Comparison of ENCODE assay signal across 1 cellular context in the genomic region with DNA sequence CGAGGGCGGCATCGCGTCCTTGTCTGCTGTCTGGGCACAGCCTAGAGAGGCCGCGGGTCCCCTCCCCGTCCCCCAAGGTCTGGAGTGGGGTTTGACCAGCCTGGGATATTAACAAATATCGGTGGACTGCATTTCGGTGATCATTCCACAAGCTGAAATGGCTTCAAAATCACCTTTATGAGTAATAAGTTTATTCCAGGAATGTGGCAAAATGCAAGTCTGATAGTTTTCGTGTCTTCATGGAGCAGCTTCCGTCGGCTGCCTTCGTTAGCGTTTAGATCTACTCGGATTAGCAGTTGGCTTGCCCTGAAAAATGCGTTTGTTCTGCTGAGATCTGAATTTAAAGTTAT.
TF ChIP-seq lines count a peak whose summit lies in the region.

No MANE protein-coding gene starts in this region.

TF ChIP-seq in GM12891, 5 proteins besides CTCF, POLR2A, EP300 and RAD21:
- no peak for TF ChIP-seq TAF1 (IDR thresholded peaks at IDR 0.05; ENCODE audit: low read depth, low read length)
- no peak for TF ChIP-seq SPI1 (IDR thresholded peaks at IDR 0.05; ENCODE audit: low read depth, low read length)
- no peak for TF ChIP-seq POLR2AphosphoS5 (IDR thresholded peaks at IDR 0.05; ENCODE audit: low read depth, low read length)
- TF ChIP-seq POU2F2 (IDR thresholded peaks at IDR 0.05; ENCODE audit: low read depth, low read length): no peak
- TF ChIP-seq PAX5 (IDR thresholded peaks at IDR 0.05; ENCODE audit: insufficient read depth, low read length, severe bottlenecking): no peak
TF ChIP-seq in GM12891: peak in this region for 0.
